ENCODE assay signal across 1 cellular context in the genomic region with DNA sequence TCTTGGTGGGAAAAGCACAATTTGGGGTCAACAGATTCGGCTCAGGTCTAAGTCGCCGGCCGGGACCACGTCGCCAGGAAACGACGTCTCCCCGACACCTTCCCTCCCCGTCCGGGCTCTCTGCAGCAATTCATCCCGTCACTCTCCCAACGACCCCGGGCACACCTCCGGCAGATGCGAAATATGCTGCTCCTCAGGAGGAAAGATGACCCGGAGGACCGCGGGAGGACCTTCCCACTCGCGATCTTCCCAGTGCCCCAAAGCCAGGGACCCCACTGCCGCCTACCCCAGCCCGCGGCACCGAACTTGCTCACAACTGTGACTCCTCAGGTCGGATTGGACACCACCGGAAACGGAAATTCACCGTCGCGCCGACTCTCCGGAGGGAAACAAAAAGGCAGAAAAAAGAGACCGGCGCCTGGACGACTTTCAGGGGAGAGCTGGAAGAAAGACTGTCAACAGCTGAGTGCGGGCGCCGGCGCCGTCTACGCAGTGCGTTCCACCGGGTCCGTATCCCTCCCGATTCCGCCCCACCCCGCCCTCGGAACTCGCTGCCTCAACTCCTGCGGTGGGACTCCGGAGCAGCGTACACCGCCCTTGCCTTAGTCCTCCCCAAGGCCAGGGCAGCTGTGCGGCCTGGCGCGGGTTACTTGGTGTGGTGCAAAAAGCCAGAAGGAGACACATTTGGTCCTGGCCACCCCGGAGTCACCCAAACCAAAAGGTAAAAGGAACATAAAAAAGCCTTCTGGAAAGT.
TF ChIP-seq lines count a peak whose summit lies in the region.

No MANE protein-coding gene starts in this region.

TF ChIP-seq in K562, 482 proteins besides CTCF, POLR2A, EP300 and RAD21 (continues in another document):
- TF ChIP-seq SMARCC2 (IDR thresholded peaks at IDR 0.05; ENCODE audit: low read depth) (no peak), ZNF551 (CRISPR knock-in tag; IDR thresholded peaks at IDR 0.05) (no peak), CC2D1A (IDR thresholded peaks at IDR 0.05) (peak; percentile 97), RBM15 (IDR thresholded peaks at IDR 0.05; ENCODE audit: insufficient read depth, low read length) (no peak), TCFL5 (CRISPR knock-in tag; conservative IDR thresholded peaks at IDR 0.05) (no peak), NRF1 (conservative IDR thresholded peaks at IDR 0.05 in 1 of 2, IDR thresholded peaks at IDR 0.05 in 1 of 2) (peak; percentile 56 to 68), CTBP1 (IDR thresholded peaks at IDR 0.05; ENCODE audit: borderline replicate concordance) (peak; percentile 66), YY1 (IDR thresholded peaks at IDR 0.05; ENCODE audit: borderline replicate concordance in 1 of 3, control insufficient read depth in 1 of 3, extremely low read depth in 1 of 3, insufficient read depth in 3 of 3, insufficient read length in 1 of 3, insufficient replicate concordance in 2 of 3, low read depth in 1 of 3, low read length in 2 of 3) (peak in 2 of 3 experiments; percentile 56 to 72), IRF2 (CRISPR knock-in tag; IDR thresholded peaks at IDR 0.05) (no peak), KAT7 (CRISPR knock-in tag; IDR thresholded peaks at IDR 0.05; ENCODE audit: borderline replicate concordance) (peak; percentile 81; the same call in 1 of the 2 replicates), PHB (CRISPR knock-in tag; IDR thresholded peaks at IDR 0.05) (no peak), HNRNPH1 (optimal IDR thresholded peaks at IDR 0.05; ENCODE audit: low read depth, low read length) (no peak), MEIS2 (IDR thresholded peaks at IDR 0.05; ENCODE audit: partially characterized antibody) (peak; percentile 17), MCM7 (IDR thresholded peaks at IDR 0.05) (no peak), NCOA4 (IDR thresholded peaks at IDR 0.05; ENCODE audit: partially characterized antibody) (no peak), ZNF121 (CRISPR knock-in tag; conservative IDR thresholded peaks at IDR 0.05) (no peak), ZKSCAN1 (IDR thresholded peaks at IDR 0.05; ENCODE audit: low read depth, low read length) (peak; percentile 78), THRAP3 (IDR thresholded peaks at IDR 0.05; ENCODE audit: borderline replicate concordance) (peak; percentile 84; the same call in 1 of the 2 replicates), NR2C1 (IDR thresholded peaks at IDR 0.05) (peak; percentile 87), NR2C1 (tag; IDR thresholded peaks at IDR 0.05) (peak; percentile 83), L3MBTL2 (IDR thresholded peaks at IDR 0.05) (peak; percentile 35; the same call in 1 of the 2 replicates), ETV6 (IDR thresholded peaks at IDR 0.05; ENCODE audit: borderline replicate concordance in 1 of 2, low read depth in 2 of 2, low read length in 1 of 2) (0 out of 4 replicates have a peak, but pooled peaks of 1 of the 2 experiments have one; percentile 36), ETV6 (CRISPR knock-in tag; IDR thresholded peaks at IDR 0.05; ENCODE audit: borderline replicate concordance) (no peak), ZBTB7A (IDR thresholded peaks at IDR 0.05; ENCODE audit: borderline replicate concordance, control insufficient read depth, low read depth, low read length) (no peak; the same call in 1 of the 2 replicates), POLR2H (tag; IDR thresholded peaks at IDR 0.05; ENCODE audit: low read depth) (peak; percentile 37; the same call in 1 of the 2 replicates), ZNF436 (CRISPR knock-in tag; IDR thresholded peaks at IDR 0.05) (no peak), ZNF583 (CRISPR knock-in tag; IDR thresholded peaks at IDR 0.05) (no peak), SMC3 (conservative IDR thresholded peaks at IDR 0.05; ENCODE audit: insufficient read depth, low read depth, low read length) (peak; percentile 15; the same call in 1 of the 2 replicates)
- TF ChIP-seq, protein P1, sequence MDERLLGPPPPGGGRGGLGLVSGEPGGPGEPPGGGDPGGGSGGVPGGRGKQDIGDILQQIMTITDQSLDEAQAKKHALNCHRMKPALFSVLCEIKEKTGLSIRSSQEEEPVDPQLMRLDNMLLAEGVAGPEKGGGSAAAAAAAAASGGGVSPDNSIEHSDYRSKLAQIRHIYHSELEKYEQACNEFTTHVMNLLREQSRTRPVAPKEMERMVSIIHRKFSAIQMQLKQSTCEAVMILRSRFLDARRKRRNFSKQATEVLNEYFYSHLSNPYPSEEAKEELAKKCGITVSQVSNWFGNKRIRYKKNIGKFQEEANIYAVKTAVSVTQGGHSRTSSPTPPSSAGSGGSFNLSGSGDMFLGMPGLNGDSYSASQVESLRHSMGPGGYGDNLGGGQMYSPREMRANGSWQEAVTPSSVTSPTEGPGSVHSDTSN (CRISPR knock-in tag; IDR thresholded peaks at IDR 0.05; ENCODE audit: low read depth) = no peak
- TF ChIP-seq, protein P1 (tag; conservative IDR thresholded peaks at IDR 0.05; ENCODE audit: low read depth) = 0 out of 2 replicates have a peak, but pooled peaks have one; percentile 14
- TF ChIP-seq, protein P2, sequence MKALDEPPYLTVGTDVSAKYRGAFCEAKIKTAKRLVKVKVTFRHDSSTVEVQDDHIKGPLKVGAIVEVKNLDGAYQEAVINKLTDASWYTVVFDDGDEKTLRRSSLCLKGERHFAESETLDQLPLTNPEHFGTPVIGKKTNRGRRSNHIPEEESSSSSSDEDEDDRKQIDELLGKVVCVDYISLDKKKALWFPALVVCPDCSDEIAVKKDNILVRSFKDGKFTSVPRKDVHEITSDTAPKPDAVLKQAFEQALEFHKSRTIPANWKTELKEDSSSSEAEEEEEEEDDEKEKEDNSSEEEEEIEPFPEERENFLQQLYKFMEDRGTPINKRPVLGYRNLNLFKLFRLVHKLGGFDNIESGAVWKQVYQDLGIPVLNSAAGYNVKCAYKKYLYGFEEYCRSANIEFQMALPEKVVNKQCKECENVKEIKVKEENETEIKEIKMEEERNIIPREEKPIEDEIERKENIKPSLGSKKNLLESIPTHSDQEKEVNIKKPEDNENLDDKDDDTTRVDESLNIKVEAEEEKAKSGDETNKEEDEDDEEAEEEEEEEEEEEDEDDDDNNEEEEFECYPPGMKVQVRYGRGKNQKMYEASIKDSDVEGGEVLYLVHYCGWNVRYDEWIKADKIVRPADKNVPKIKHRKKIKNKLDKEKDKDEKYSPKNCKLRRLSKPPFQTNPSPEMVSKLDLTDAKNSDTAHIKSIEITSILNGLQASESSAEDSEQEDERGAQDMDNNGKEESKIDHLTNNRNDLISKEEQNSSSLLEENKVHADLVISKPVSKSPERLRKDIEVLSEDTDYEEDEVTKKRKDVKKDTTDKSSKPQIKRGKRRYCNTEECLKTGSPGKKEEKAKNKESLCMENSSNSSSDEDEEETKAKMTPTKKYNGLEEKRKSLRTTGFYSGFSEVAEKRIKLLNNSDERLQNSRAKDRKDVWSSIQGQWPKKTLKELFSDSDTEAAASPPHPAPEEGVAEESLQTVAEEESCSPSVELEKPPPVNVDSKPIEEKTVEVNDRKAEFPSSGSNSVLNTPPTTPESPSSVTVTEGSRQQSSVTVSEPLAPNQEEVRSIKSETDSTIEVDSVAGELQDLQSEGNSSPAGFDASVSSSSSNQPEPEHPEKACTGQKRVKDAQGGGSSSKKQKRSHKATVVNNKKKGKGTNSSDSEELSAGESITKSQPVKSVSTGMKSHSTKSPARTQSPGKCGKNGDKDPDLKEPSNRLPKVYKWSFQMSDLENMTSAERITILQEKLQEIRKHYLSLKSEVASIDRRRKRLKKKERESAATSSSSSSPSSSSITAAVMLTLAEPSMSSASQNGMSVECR (CRISPR knock-in tag; IDR thresholded peaks at IDR 0.05) = peak; percentile 92
- TF ChIP-seq, protein P3, sequence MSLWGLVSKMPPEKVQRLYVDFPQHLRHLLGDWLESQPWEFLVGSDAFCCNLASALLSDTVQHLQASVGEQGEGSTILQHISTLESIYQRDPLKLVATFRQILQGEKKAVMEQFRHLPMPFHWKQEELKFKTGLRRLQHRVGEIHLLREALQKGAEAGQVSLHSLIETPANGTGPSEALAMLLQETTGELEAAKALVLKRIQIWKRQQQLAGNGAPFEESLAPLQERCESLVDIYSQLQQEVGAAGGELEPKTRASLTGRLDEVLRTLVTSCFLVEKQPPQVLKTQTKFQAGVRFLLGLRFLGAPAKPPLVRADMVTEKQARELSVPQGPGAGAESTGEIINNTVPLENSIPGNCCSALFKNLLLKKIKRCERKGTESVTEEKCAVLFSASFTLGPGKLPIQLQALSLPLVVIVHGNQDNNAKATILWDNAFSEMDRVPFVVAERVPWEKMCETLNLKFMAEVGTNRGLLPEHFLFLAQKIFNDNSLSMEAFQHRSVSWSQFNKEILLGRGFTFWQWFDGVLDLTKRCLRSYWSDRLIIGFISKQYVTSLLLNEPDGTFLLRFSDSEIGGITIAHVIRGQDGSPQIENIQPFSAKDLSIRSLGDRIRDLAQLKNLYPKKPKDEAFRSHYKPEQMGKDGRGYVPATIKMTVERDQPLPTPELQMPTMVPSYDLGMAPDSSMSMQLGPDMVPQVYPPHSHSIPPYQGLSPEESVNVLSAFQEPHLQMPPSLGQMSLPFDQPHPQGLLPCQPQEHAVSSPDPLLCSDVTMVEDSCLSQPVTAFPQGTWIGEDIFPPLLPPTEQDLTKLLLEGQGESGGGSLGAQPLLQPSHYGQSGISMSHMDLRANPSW (CRISPR knock-in tag; IDR thresholded peaks at IDR 0.05) = peak; percentile 89
- TF ChIP-seq, protein P4, sequence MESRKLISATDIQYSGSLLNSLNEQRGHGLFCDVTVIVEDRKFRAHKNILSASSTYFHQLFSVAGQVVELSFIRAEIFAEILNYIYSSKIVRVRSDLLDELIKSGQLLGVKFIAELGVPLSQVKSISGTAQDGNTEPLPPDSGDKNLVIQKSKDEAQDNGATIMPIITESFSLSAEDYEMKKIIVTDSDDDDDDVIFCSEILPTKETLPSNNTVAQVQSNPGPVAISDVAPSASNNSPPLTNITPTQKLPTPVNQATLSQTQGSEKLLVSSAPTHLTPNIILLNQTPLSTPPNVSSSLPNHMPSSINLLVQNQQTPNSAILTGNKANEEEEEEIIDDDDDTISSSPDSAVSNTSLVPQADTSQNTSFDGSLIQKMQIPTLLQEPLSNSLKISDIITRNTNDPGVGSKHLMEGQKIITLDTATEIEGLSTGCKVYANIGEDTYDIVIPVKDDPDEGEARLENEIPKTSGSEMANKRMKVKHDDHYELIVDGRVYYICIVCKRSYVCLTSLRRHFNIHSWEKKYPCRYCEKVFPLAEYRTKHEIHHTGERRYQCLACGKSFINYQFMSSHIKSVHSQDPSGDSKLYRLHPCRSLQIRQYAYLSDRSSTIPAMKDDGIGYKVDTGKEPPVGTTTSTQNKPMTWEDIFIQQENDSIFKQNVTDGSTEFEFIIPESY (CRISPR knock-in tag; IDR thresholded peaks at IDR 0.05) = peak; percentile 70
- TF ChIP-seq, protein P5, sequence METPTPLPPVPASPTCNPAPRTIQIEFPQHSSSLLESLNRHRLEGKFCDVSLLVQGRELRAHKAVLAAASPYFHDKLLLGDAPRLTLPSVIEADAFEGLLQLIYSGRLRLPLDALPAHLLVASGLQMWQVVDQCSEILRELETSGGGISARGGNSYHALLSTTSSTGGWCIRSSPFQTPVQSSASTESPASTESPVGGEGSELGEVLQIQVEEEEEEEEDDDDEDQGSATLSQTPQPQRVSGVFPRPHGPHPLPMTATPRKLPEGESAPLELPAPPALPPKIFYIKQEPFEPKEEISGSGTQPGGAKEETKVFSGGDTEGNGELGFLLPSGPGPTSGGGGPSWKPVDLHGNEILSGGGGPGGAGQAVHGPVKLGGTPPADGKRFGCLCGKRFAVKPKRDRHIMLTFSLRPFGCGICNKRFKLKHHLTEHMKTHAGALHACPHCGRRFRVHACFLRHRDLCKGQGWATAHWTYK (CRISPR knock-in tag; IDR thresholded peaks at IDR 0.05) = peak; percentile 68; the same call in 1 of the 2 replicates
- TF ChIP-seq, protein P6, sequence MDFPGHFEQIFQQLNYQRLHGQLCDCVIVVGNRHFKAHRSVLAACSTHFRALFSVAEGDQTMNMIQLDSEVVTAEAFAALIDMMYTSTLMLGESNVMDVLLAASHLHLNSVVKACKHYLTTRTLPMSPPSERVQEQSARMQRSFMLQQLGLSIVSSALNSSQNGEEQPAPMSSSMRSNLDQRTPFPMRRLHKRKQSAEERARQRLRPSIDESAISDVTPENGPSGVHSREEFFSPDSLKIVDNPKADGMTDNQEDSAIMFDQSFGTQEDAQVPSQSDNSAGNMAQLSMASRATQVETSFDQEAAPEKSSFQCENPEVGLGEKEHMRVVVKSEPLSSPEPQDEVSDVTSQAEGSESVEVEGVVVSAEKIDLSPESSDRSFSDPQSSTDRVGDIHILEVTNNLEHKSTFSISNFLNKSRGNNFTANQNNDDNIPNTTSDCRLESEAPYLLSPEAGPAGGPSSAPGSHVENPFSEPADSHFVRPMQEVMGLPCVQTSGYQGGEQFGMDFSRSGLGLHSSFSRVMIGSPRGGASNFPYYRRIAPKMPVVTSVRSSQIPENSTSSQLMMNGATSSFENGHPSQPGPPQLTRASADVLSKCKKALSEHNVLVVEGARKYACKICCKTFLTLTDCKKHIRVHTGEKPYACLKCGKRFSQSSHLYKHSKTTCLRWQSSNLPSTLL (IDR thresholded peaks at IDR 0.05) = peak; percentile 95
- TF ChIP-seq, protein P7, sequence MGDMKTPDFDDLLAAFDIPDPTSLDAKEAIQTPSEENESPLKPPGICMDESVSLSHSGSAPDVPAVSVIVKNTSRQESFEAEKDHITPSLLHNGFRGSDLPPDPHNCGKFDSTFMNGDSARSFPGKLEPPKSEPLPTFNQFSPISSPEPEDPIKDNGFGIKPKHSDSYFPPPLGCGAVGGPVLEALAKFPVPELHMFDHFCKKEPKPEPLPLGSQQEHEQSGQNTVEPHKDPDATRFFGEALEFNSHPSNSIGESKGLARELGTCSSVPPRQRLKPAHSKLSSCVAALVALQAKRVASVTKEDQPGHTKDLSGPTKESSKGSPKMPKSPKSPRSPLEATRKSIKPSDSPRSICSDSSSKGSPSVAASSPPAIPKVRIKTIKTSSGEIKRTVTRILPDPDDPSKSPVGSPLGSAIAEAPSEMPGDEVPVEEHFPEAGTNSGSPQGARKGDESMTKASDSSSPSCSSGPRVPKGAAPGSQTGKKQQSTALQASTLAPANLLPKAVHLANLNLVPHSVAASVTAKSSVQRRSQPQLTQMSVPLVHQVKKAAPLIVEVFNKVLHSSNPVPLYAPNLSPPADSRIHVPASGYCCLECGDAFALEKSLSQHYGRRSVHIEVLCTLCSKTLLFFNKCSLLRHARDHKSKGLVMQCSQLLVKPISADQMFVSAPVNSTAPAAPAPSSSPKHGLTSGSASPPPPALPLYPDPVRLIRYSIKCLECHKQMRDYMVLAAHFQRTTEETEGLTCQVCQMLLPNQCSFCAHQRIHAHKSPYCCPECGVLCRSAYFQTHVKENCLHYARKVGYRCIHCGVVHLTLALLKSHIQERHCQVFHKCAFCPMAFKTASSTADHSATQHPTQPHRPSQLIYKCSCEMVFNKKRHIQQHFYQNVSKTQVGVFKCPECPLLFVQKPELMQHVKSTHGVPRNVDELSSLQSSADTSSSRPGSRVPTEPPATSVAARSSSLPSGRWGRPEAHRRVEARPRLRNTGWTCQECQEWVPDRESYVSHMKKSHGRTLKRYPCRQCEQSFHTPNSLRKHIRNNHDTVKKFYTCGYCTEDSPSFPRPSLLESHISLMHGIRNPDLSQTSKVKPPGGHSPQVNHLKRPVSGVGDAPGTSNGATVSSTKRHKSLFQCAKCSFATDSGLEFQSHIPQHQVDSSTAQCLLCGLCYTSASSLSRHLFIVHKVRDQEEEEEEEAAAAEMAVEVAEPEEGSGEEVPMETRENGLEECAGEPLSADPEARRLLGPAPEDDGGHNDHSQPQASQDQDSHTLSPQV (IDR thresholded peaks at IDR 0.05) = no peak
